ENCODE assay signal across 9 cellular contexts in genomic region chr3:196120291-196120951, GRCh38. TPM values are rescaled to one million over a fixed set of nuclear protein-coding genes. Genes with fewer than 3 reads are reported as not detected.
DNase-seq lines count a peak whose midpoint lies in the region; ATAC-seq and TF ChIP-seq lines count a peak whose summit lies in the region.
"Had no signal": no experiment of that assay in that cellular context is flagged by ENCODE, and none has a peak within 500 bp of the region (broad histone marks: within the 10 kb centered on the region; RNA-seq: fewer than 3 reads in every experiment).

No MANE protein-coding gene starts in this region.

- peaks cover 30 to 45% (median 36%) of the 10 kb centered on the region in 3 donors for H3K4me1 Mint-ChIP-seq in CD8-positive, alpha-beta memory T cell
- peaks cover 28% of the 10 kb centered on the region for H3K4me1 Mint-ChIP-seq in activated T-helper 2 cell treated with anti-CD3 and anti-CD28 coated beads, Interferon-gamma antibody, Interleukin-2, Interleukin-4, amounts not matched to agents 10 μg/mL and 5 μg/mL and 100 μg/mL, durations not matched to agents 14 hours and 24 hours and 36 hours (ENCODE audit: low read depth)
- H3K4me1 Mint-ChIP-seq in naive thymus-derived CD4-positive, alpha-beta T cell = peaks cover 6 to 38% (median 29%) of the 10 kb centered on the region in 7 donors

- no peaks in the 10 kb centered on the region for H3K9me3 Mint-ChIP-seq in CD8-positive, alpha-beta memory T cell
- no peaks in the 10 kb centered on the region for H3K9me3 Mint-ChIP-seq in activated T-helper 2 cell treated with anti-CD3 and anti-CD28 coated beads, Interferon-gamma antibody, Interleukin-2, Interleukin-4, amounts not matched to agents 10 μg/mL and 5 μg/mL and 100 μg/mL, durations not matched to agents 14 hours and 24 hours and 36 hours
- H3K9me3 Mint-ChIP-seq in naive thymus-derived CD4-positive, alpha-beta T cell = peaks cover 0 to 5% (median 0%) of the 10 kb centered on the region in 11 donors

- no peaks in the 10 kb centered on the region for H3K27me3 ChIP-seq in CD8-positive, alpha-beta memory T cell (ENCODE audit: insufficient read depth, low read length, poor library complexity, severe bottlenecking)
- H3K27me3 ChIP-seq in naive thymus-derived CD4-positive, alpha-beta T cell (ENCODE audit: control insufficient read depth in 2 of 2, insufficient read depth in 2 of 2, low read length in 2 of 2) = no peaks in the 10 kb centered on the region
- H3K27me3 ChIP-seq in mesendoderm (ENCODE audit: insufficient read depth, low read length, poor library complexity) = no peaks in the 10 kb centered on the region
- H3K27me3 ChIP-seq: ascending aorta had no signal

- H3K9me3 ChIP-seq in CD8-positive, alpha-beta memory T cell (ENCODE audit: low read length) = no peaks in the 10 kb centered on the region
- H3K9me3 ChIP-seq in naive thymus-derived CD4-positive, alpha-beta T cell (ENCODE audit: control insufficient read depth in 2 of 3, low read length in 3 of 3) = no peaks in the 10 kb centered on the region
- H3K9me3 ChIP-seq: ascending aorta had no signal

- H3K27ac Mint-ChIP-seq in CD8-positive, alpha-beta memory T cell = peak overlapping the region in 4 of 8 donors; percentile 32 to 81 (median 72)
- H3K27ac Mint-ChIP-seq in activated T-helper 2 cell treated with anti-CD3 and anti-CD28 coated beads, Interferon-gamma antibody, Interleukin-2, Interleukin-4, amounts not matched to agents 10 μg/mL and 5 μg/mL and 100 μg/mL, durations not matched to agents 14 hours and 24 hours and 36 hours = peak overlapping the region; percentile 30
- peak overlapping the region in 3 of 9 donors; percentile 47 to 65 (median 56) for H3K27ac Mint-ChIP-seq in naive thymus-derived CD4-positive, alpha-beta T cell

- POLR2A ChIA-PET in CD8-positive, alpha-beta memory T cell (lab: Charles Lee) = no interaction called here
- POLR2A ChIA-PET in naive thymus-derived CD4-positive, alpha-beta T cell (lab: Charles Lee) = no interaction called here

- no peaks in the 10 kb centered on the region for H3K36me3 Mint-ChIP-seq in CD8-positive, alpha-beta memory T cell
- H3K36me3 Mint-ChIP-seq in activated T-helper 2 cell treated with anti-CD3 and anti-CD28 coated beads, Interferon-gamma antibody, Interleukin-2, Interleukin-4, amounts not matched to agents 10 μg/mL and 5 μg/mL and 100 μg/mL, durations not matched to agents 14 hours and 24 hours and 36 hours (ENCODE audit: low read depth) = no peaks in the 10 kb centered on the region
- peaks cover 0 to 9% (median 0%) of the 10 kb centered on the region in 5 donors for H3K36me3 Mint-ChIP-seq in naive thymus-derived CD4-positive, alpha-beta T cell

- H3K4me3 ChIP-seq in CD8-positive, alpha-beta memory T cell (ENCODE audit: low read length) = no peak overlapping the region
- no peak overlapping the region for H3K4me3 ChIP-seq in naive thymus-derived CD4-positive, alpha-beta T cell (ENCODE audit: low read length)
- no peak overlapping the region for H3K4me3 ChIP-seq in mesendoderm (ENCODE audit: low read length)
- H3K4me3 ChIP-seq: ascending aorta had no signal

- no peak overlapping the region for H3K9ac ChIP-seq in mesendoderm (ENCODE audit: low read length)

- WGBS in mesendoderm (ENCODE audit: extremely low coverage, insufficient coverage, low lambda C conversion rate) = no CpG with 5 or more reads among the region's 14 CpGs

- H2BK5ac ChIP-seq in mesendoderm (ENCODE audit: low read length) = no peak overlapping the region

- no peak overlapping the region for H3K56ac ChIP-seq in mesendoderm (ENCODE audit: low read length)

- no peaks in the 10 kb centered on the region for H3K79me1 ChIP-seq in mesendoderm (ENCODE audit: low read length)

- ATAC-seq in naive thymus-derived CD4-positive, alpha-beta T cell = peak; percentile 34
- ATAC-seq in HG03175 (IDR thresholded peaks at IDR 0.05; ENCODE audit: unreplicated experiment) (no peak), SK-N-SH treated with all-trans-retinoic acid at 6 μM for 48 hours (no peak), GM18511 (IDR thresholded peaks at IDR 0.05; ENCODE audit: unreplicated experiment) (no peak)

- H3K79me2 ChIP-seq in mesendoderm (ENCODE audit: control insufficient read depth, insufficient read depth, low read length) = no peaks in the 10 kb centered on the region

- no peak overlapping the region for H2AK5ac ChIP-seq in mesendoderm (ENCODE audit: low read length)

- no peak overlapping the region for H3K4me2 ChIP-seq in mesendoderm (ENCODE audit: low read length)

- peak overlapping the region in 4 of 7 donors; percentile 38 to 66 (median 60) for H3K4me3 Mint-ChIP-seq in CD8-positive, alpha-beta memory T cell
- no peak overlapping the region for H3K4me3 Mint-ChIP-seq in activated T-helper 2 cell treated with anti-CD3 and anti-CD28 coated beads, Interferon-gamma antibody, Interleukin-2, Interleukin-4, amounts not matched to agents 10 μg/mL and 5 μg/mL and 100 μg/mL, durations not matched to agents 14 hours and 24 hours and 36 hours (ENCODE audit: low read depth)
- peak overlapping the region in 4 of 10 donors; percentile 34 to 72 (median 49) for H3K4me3 Mint-ChIP-seq in naive thymus-derived CD4-positive, alpha-beta T cell

- no peaks in the 10 kb centered on the region for H3K27me3 Mint-ChIP-seq in CD8-positive, alpha-beta memory T cell
- no peaks in the 10 kb centered on the region for H3K27me3 Mint-ChIP-seq in activated T-helper 2 cell treated with anti-CD3 and anti-CD28 coated beads, Interferon-gamma antibody, Interleukin-2, Interleukin-4, amounts not matched to agents 10 μg/mL and 5 μg/mL and 100 μg/mL, durations not matched to agents 14 hours and 24 hours and 36 hours (ENCODE audit: low read depth)
- no peaks in the 10 kb centered on the region for H3K27me3 Mint-ChIP-seq in naive thymus-derived CD4-positive, alpha-beta T cell

- no peak for DNase-seq in CD8-positive, alpha-beta memory T cell
- DNase-seq in LHCN-M2 (ENCODE audit: low read depth) = peak; percentile 19
- no peak for DNase-seq in activated T-helper 2 cell treated with anti-CD3 and anti-CD28 coated beads, Interferon-gamma antibody, Interleukin-2, Interleukin-4, amounts not matched to agents 10 μg/mL and 5 μg/mL and 100 μg/mL, durations not matched to agents 14 hours and 24 hours and 36 hours (ENCODE audit: low spot score)
- peak in 2 of 9 donors; percentile 2 to 8 for DNase-seq in naive thymus-derived CD4-positive, alpha-beta T cell
- DNase-seq in mesendoderm = no peak

- no peak overlapping the region for H3K23ac ChIP-seq in mesendoderm (ENCODE audit: low read length)

- H3K36me3 ChIP-seq in CD8-positive, alpha-beta memory T cell (ENCODE audit: insufficient read depth, low read length) = no peaks in the 10 kb centered on the region
- no peaks in the 10 kb centered on the region for H3K36me3 ChIP-seq in naive thymus-derived CD4-positive, alpha-beta T cell (ENCODE audit: control insufficient read depth in 2 of 3, insufficient read depth in 3 of 3, low read length in 3 of 3)
- no peaks in the 10 kb centered on the region for H3K36me3 ChIP-seq in mesendoderm (ENCODE audit: control insufficient read depth, insufficient read depth, low read length)
- H3K36me3 ChIP-seq: ascending aorta had no signal

- H3K18ac ChIP-seq in mesendoderm (ENCODE audit: low read length) = no peak overlapping the region

- no peak overlapping the region for H4K8ac ChIP-seq in mesendoderm (ENCODE audit: low read depth, low read length)

- H3K27ac ChIP-seq in CD8-positive, alpha-beta memory T cell (ENCODE audit: low read depth, low read length) = no peak overlapping the region
- H3K27ac ChIP-seq in naive thymus-derived CD4-positive, alpha-beta T cell (ENCODE audit: low read depth, low read length) = no peak overlapping the region
- no peak overlapping the region for H3K27ac ChIP-seq in mesendoderm (ENCODE audit: low read depth, low read length)
- H3K27ac ChIP-seq: ascending aorta had no signal

- intact Hi-C loops in activated T-helper 2 cell treated with anti-CD3 and anti-CD28 coated beads, Interferon-gamma antibody, Interleukin-2, Interleukin-4, amounts not matched to agents 10 μg/mL and 5 μg/mL and 100 μg/mL, durations not matched to agents 14 hours and 24 hours and 36 hours (cut with micrococcal nuclease) = no loop called here
- intact Hi-C loops in naive thymus-derived CD4-positive, alpha-beta T cell (cut with micrococcal nuclease) = loop anchor here in 1 of 2 donors (2.0 kb wide), 1 partner anchor 58 kb away; no protein-coding TSS in a partner anchor

- peaks cover 21% of the 10 kb centered on the region for H3K4me1 ChIP-seq in CD8-positive, alpha-beta memory T cell (ENCODE audit: insufficient read depth, low read length)
- H3K4me1 ChIP-seq in naive thymus-derived CD4-positive, alpha-beta T cell (ENCODE audit: control insufficient read depth in 2 of 2, insufficient read depth in 2 of 2, low read length in 2 of 2) = peaks cover 10 to 21% of the 10 kb centered on the region in 2 donors
- H3K4me1 ChIP-seq in mesendoderm (ENCODE audit: control insufficient read depth, low read depth, low read length) = no peaks in the 10 kb centered on the region
- H3K4me1 ChIP-seq: ascending aorta had no signal

- no peak overlapping the region for H3K4ac ChIP-seq in mesendoderm (ENCODE audit: low read depth, low read length)

- CTCF ChIA-PET in CD8-positive, alpha-beta memory T cell (lab: Charles Lee) = interaction anchor here (2.3 to 4.4 kb wide), 2 partner anchors 47 to 76 kb away, joined by 9 to 19 read pairs; no protein-coding TSS in a partner anchor
- CTCF ChIA-PET in naive thymus-derived CD4-positive, alpha-beta T cell (lab: Charles Lee) = no interaction called here

- H4K5ac ChIP-seq in mesendoderm (ENCODE audit: low read length) = no peak overlapping the region

- no peak overlapping the region for H2BK15ac ChIP-seq in mesendoderm (replicated peaks; ENCODE audit: low read depth)

- no peak overlapping the region for H2BK120ac ChIP-seq in mesendoderm (ENCODE audit: low read depth, low read length)

TF ChIP-seq in SK-N-SH treated with all-trans-retinoic acid at 6 μM for 48 hours, 23 proteins besides CTCF, POLR2A, EP300 and RAD21:
- no peak for TF ChIP-seq GLIS3 (CRISPR knock-in tag; IDR thresholded peaks at IDR 0.05)
- no peak for TF ChIP-seq SNAI2 (CRISPR knock-in tag; IDR thresholded peaks at IDR 0.05)

RNA-seq across cellular contexts. Expression of gene TFRC, which starts 38.5 kb away (rescaled TPM):
- 100 to 1,000 TPM; 669 to 687 TPM for total RNA-seq in CD8-positive, alpha-beta memory T cell
- 15.9 TPM for polyA plus RNA-seq in CD8-positive, alpha-beta memory T cell
- total RNA-seq in LHCN-M2 (2014; rRNA removed) = 169 and 187 TPM in 2 replicates
- polyA plus RNA-seq in LHCN-M2 (2012) = 37.2 TPM
- total RNA-seq in activated T-helper 2 cell treated with anti-CD3 and anti-CD28 coated beads, Interferon-gamma antibody, Interleukin-2, Interleukin-4, amounts not matched to agents 10 μg/mL and 5 μg/mL and 100 μg/mL, durations not matched to agents 14 hours and 24 hours and 36 hours = 644 and 680 TPM in 2 replicates
- total RNA-seq in naive thymus-derived CD4-positive, alpha-beta T cell = 100 to 1,000 TPM in 3 of 5 experiments, 10 to 100 TPM in 2; 51.3 to 417 (median 144) TPM
- 10 to 100 TPM; 12.6 to 23.7 TPM for polyA plus RNA-seq in naive thymus-derived CD4-positive, alpha-beta T cell
- 31.8 TPM for polyA plus RNA-seq in mesendoderm (2013, experiment 1 of 2)
- 29.9 TPM for polyA plus RNA-seq in mesendoderm (2013, experiment 2 of 2)
